In the genomic region with DNA sequence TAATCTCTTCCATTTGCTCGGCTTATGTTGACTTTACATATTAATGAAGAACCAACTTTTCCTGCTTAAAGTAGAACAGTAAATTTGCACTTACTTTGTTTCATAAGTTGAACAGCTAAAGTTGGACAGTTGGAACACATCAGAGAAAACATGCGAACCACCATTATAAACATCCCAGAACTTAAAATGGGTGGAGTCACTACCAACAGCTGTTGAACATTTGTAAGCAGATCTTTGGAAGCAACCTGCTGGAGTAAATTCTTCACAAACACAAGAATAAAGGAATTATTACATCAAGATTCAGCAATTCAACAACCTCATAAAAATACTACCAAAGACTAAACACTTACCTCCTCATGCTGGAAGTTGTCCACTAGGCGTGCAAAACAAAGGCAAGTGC, we compare ENCODE assay signal across 27 cellular contexts.
A peak's percentile ranks its signal among the peaks of the same experiment; 100 is the strongest.
DNase-seq lines count a peak whose midpoint lies in the region; ATAC-seq and TF ChIP-seq lines count a peak whose summit lies in the region.
"Had no signal": no experiment of that assay in that cellular context is flagged by ENCODE, and none has a peak within 500 bp of the region (broad histone marks: within the 10 kb centered on the region; RNA-seq: fewer than 3 reads in every experiment).

No MANE protein-coding gene starts in this region.

- H3K27ac Mint-ChIP-seq in activated naive CD8-positive, alpha-beta T cell, result peak overlapping the region; percentile 1
- H3K27ac Mint-ChIP-seq in activated naive CD8-positive, alpha-beta T cell treated with anti-CD3 and anti-CD28 coated beads, Interleukin-2, amount 50 U/mL, for 24 hours, result no peak overlapping the region
- H3K27ac Mint-ChIP-seq in osteocyte (ENCODE audit: unreplicated experiment), result peak overlapping the region; percentile 62
- H3K27ac Mint-ChIP-seq: mesothelial cell of epicardium had no signal

- ATAC-seq in activated naive CD8-positive, alpha-beta T cell treated with anti-CD3 and anti-CD28 coated beads, Interleukin-2, amount 50 U/mL, for 24 hours, result no peak
- ATAC-seq in GM21723 (IDR thresholded peaks at IDR 0.05; ENCODE audit: unreplicated experiment), result no peak
- ATAC-seq: esophagus mucosa; HepG2; left lobe of liver; natural killer cell treated with Interleukin-12 subunit alpha and Interleukin-12 subunit beta and Interleukin-15 and Interleukin-18, amount 100 ng/mL, for 72 hours; PC-3 had no signal

- H3K4me3 Mint-ChIP-seq in activated naive CD8-positive, alpha-beta T cell, result no peak overlapping the region
- H3K4me3 Mint-ChIP-seq in activated naive CD8-positive, alpha-beta T cell treated with anti-CD3 and anti-CD28 coated beads, Interleukin-2, amount 50 U/mL, for 24 hours, result no peak overlapping the region
- no peak overlapping the region for H3K4me3 Mint-ChIP-seq in osteocyte (ENCODE audit: unreplicated experiment)
- H3K4me3 Mint-ChIP-seq: mesothelial cell of epicardium; natural killer cell treated with Interleukin-12 subunit alpha and Interleukin-12 subunit beta and Interleukin-15 and Interleukin-18, amount 100 ng/mL, for 72 hours had no signal

- no peaks in the 10 kb centered on the region for H3K27me3 Mint-ChIP-seq in activated naive CD8-positive, alpha-beta T cell
- H3K27me3 Mint-ChIP-seq in activated naive CD8-positive, alpha-beta T cell treated with anti-CD3 and anti-CD28 coated beads, Interleukin-2, amount 50 U/mL, for 24 hours, result no peaks in the 10 kb centered on the region
- H3K27me3 Mint-ChIP-seq in osteocyte (ENCODE audit: unreplicated experiment), result no peaks in the 10 kb centered on the region
- H3K27me3 Mint-ChIP-seq: natural killer cell treated with Interleukin-12 subunit alpha and Interleukin-12 subunit beta and Interleukin-15 and Interleukin-18, amount 100 ng/mL, for 72 hours had no signal

- DNase-seq in activated naive CD8-positive, alpha-beta T cell treated with anti-CD3 and anti-CD28 coated beads, Interleukin-2, amount 50 U/mL, for 24 hours, result no peak
- DNase-seq in LHCN-M2 (ENCODE audit: low read depth) (peak; percentile 46), fibroblast of peridontal ligament (ENCODE audit: extremely low read depth) (peak; percentile 60), osteocyte (ENCODE audit: extremely low spot score, unreplicated experiment) (no peak), 8988T (no peak)
- DNase-seq in stimulated activated CD4-positive, alpha-beta T cell treated with anti-CD3 and anti-CD28 coated beads, Interleukin-2, amount 100 ng/mL, for 48 hours, result no peak
- DNase-seq: activated CD4-positive, alpha-beta T cell treated with anti-CD3 and anti-CD28 coated beads for 48 hours; activated effector memory CD4-positive, alpha-beta T cell treated with anti-CD3 and anti-CD28 coated beads, Interleukin-2, amount 50 U/mL, for 16 hours; activated T-cell treated with anti-CD3 and anti-CD28 coated beads, Interleukin-2, amount 50 U/mL, for 1 hour; brain microvascular endothelial cell; Calu3; colonic mucosa; Kasumi-1; PC-3; retina; SHP77 treated with DMSO at 0.1 percent for 48 hours; small intestine; T1000; tibial artery; WERI-Rb-1 had no signal

- H3K4me1 Mint-ChIP-seq in activated naive CD8-positive, alpha-beta T cell (ENCODE audit: low read depth), result no peaks in the 10 kb centered on the region
- no peaks in the 10 kb centered on the region for H3K4me1 Mint-ChIP-seq in activated naive CD8-positive, alpha-beta T cell treated with anti-CD3 and anti-CD28 coated beads, Interleukin-2, amount 50 U/mL, for 24 hours
- H3K4me1 Mint-ChIP-seq in osteocyte (ENCODE audit: unreplicated experiment), result peaks cover 32% of the 10 kb centered on the region
- H3K4me1 Mint-ChIP-seq: mesothelial cell of epicardium had no signal

- no peak for TF ChIP-seq CTCF in osteocyte (IDR thresholded peaks at IDR 0.05)

- peaks cover 12% of the 10 kb centered on the region for H3K36me3 Mint-ChIP-seq in activated naive CD8-positive, alpha-beta T cell
- peaks cover 47% of the 10 kb centered on the region for H3K36me3 Mint-ChIP-seq in activated naive CD8-positive, alpha-beta T cell treated with anti-CD3 and anti-CD28 coated beads, Interleukin-2, amount 50 U/mL, for 24 hours (ENCODE audit: low read depth)
- H3K36me3 Mint-ChIP-seq in osteocyte (ENCODE audit: unreplicated experiment), result peaks cover 59% of the 10 kb centered on the region

- no peaks in the 10 kb centered on the region for H3K9me3 Mint-ChIP-seq in activated naive CD8-positive, alpha-beta T cell (ENCODE audit: low read depth)
- H3K9me3 Mint-ChIP-seq in activated naive CD8-positive, alpha-beta T cell treated with anti-CD3 and anti-CD28 coated beads, Interleukin-2, amount 50 U/mL, for 24 hours, result no peaks in the 10 kb centered on the region
- H3K9me3 Mint-ChIP-seq in osteocyte (ENCODE audit: unreplicated experiment), result no peaks in the 10 kb centered on the region
- H3K9me3 Mint-ChIP-seq: mesothelial cell of epicardium; natural killer cell treated with Interleukin-12 subunit alpha and Interleukin-12 subunit beta and Interleukin-15 and Interleukin-18, amount 100 ng/mL, for 72 hours had no signal

Comparison
In these comparisons a context has a peak if more than half of its experiments do, and no peak if none do; other contexts are left out.
1. DNase-seq: peak in LHCN-M2 (single experiment) and fibroblast of peridontal ligament (single experiment); none in activated naive CD8-positive, alpha-beta T cell treated with anti-CD3 and anti-CD28 coated beads, Interleukin-2, amount 50 U/mL, for 24 hours (single experiment), osteocyte (single experiment), stimulated activated CD4-positive, alpha-beta T cell treated with anti-CD3 and anti-CD28 coated beads, Interleukin-2, amount 100 ng/mL, for 48 hours (0 of 2) and 8988T (single experiment).